Comparison of ENCODE assay signal across 16 cellular contexts in the genomic region with DNA sequence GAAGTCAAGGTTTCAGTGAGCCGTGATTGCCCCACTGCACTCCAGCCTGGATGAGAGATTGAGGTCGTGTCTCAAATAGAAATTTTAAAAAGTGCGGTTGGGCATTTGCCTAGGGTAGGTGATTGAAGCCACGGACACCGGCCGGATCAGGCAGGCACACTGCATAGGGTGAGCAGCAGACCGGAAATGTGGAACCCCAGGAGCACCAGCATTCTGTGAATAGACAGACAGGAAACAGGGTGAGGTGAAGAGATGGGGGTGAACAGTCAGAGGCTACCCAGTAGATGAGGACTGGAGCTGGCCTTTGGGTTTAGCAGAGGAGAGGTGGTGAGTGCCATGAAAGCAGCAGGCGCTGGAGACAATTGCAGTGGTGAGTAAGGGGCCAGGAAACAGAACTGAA. TPM values are rescaled to one million over a fixed set of nuclear protein-coding genes. Genes with fewer than 3 reads are reported as not detected.
DNase-seq lines count a peak whose midpoint lies in the region; ATAC-seq and TF ChIP-seq lines count a peak whose summit lies in the region.
"Had no signal": no experiment of that assay in that cellular context is flagged by ENCODE, and none has a peak within 500 bp of the region (broad histone marks: within the 10 kb centered on the region; RNA-seq: fewer than 3 reads in every experiment).

No MANE protein-coding gene starts in this region.

- no peak overlapping the region for H3K4me3 ChIP-seq in GM23338
- H3K4me3 ChIP-seq in OCI-LY3 (ENCODE audit: low read length): no peak overlapping the region
- no peak overlapping the region for H3K4me3 ChIP-seq in neutrophil (ENCODE audit: low read depth in 1 of 2, low read length in 1 of 2)
- H3K4me3 ChIP-seq: GM23248, skin epidermis had no signal

- H3K4me1 ChIP-seq in GM23338 (ENCODE audit: insufficient read depth) (peaks cover 40% of the 10 kb centered on the region), OCI-LY3 (ENCODE audit: low read length) (peaks cover 15% of the 10 kb centered on the region), neutrophil (ENCODE audit: control insufficient read depth in 1 of 2, insufficient read depth in 1 of 2, low read depth in 1 of 2, low read length in 1 of 2) (peaks cover 57% of the 10 kb centered on the region in 2 experiments)

- TF ChIP-seq CTCF in GM23338 (conservative IDR thresholded peaks at IDR 0.05; ENCODE audit: low read depth in 2 of 2) (no peak), OCI-LY3 (IDR thresholded peaks at IDR 0.05; ENCODE audit: low read depth, low read length) (no peak), neutrophil (IDR thresholded peaks at IDR 0.05) (no peak), HFFc6 (IDR thresholded peaks at IDR 0.05) (no peak)

- H3K79me2 ChIP-seq in GM23338 (replicated peaks; ENCODE audit: insufficient read depth): peaks cover 79% of the 10 kb centered on the region
- H3K79me2 ChIP-seq in OCI-LY3 (ENCODE audit: low read length): peaks cover 41% of the 10 kb centered on the region

- H3K4me2 ChIP-seq in GM23338 (peak overlapping the region; percentile 59), OCI-LY3 (ENCODE audit: low read length) (peak overlapping the region; percentile 39; the same call in 1 of the 2 replicates)

- H3K36me3 ChIP-seq in GM23338 (ENCODE audit: insufficient read depth) (peaks cover 7% of the 10 kb centered on the region; the same call in 1 of the 2 replicates), OCI-LY3 (replicated peaks; ENCODE audit: low read depth, low read length) (peaks cover 15% of the 10 kb centered on the region), neutrophil (peaks cover 23% of the 10 kb centered on the region)

- peaks cover 13% of the 10 kb centered on the region for H4K20me1 ChIP-seq in GM23338 (replicated peaks; ENCODE audit: insufficient read depth)
- H4K20me1 ChIP-seq in OCI-LY3 (ENCODE audit: insufficient read depth, low read length): peaks cover 57% of the 10 kb centered on the region

- no peak for ATAC-seq in GM23338
- ATAC-seq: left lobe of liver had no signal

- H2AFZ ChIP-seq in GM23338 (no peak overlapping the region), OCI-LY3 (ENCODE audit: low read depth, low read length) (no peak overlapping the region)
- H2AFZ ChIP-seq: GM23248 had no signal

- H3K27ac ChIP-seq in GM23338 (ENCODE audit: low read depth): peak overlapping the region; percentile 47; the same call in 1 of the 2 replicates
- H3K27ac ChIP-seq in OCI-LY3 (ENCODE audit: low read length): no peak overlapping the region
- H3K27ac ChIP-seq in neutrophil: peak overlapping the region; percentile 83
- H3K27ac ChIP-seq: GM23248 had no signal

- DNase-seq in GM23338 (ENCODE audit: low spot score): no peak
- DNase-seq in dermis blood vessel endothelial cell: peak; percentile 41
- DNase-seq in HFFc6: no peak
- DNase-seq in middle frontal gyrus (ENCODE audit: extremely low spot score, low spot score): no peak
- DNase-seq in inferior parietal cortex (ENCODE audit: extremely low spot score): no peak
- DNase-seq: activated CD4-positive, CD25-positive, alpha-beta regulatory T cell treated with anti-CD3 and anti-CD28 coated beads, Interleukin-2, amount 50 U/mL, for 72 hours; activated naive CD4-positive, alpha-beta T cell treated with anti-CD3 and anti-CD28 coated beads, Interleukin-2, amount 10 ng/mL, durations not matched to agents 7 days and 5 days; foreskin melanocyte; GM23248; NCI-H1417 treated with DMSO at 0.1 percent for 48 hours; stimulated activated CD4-positive, alpha-beta T cell treated with anti-CD3 and anti-CD28 coated beads, Interleukin-4, amount 100 ng/mL, for 24 hours had no signal

- no peaks in the 10 kb centered on the region for H3K9me2 ChIP-seq in GM23338 (ENCODE audit: insufficient read depth)

- H3F3A ChIP-seq in GM23338 (replicated peaks; ENCODE audit: low read depth): peaks cover 7% of the 10 kb centered on the region

- H3K9me3 Mint-ChIP-seq in GM23338 (no peaks in the 10 kb centered on the region), HFFc6 (no peaks in the 10 kb centered on the region)
- H3K9me3 Mint-ChIP-seq: activated naive CD4-positive, alpha-beta T cell treated with anti-CD3 and anti-CD28 coated beads, Interleukin-2, amount 10 ng/mL, durations not matched to agents 7 days and 5 days had no signal

- H3K27me3 ChIP-seq in GM23338 (ENCODE audit: insufficient read depth) (no peaks in the 10 kb centered on the region), OCI-LY3 (ENCODE audit: low read depth, low read length) (no peaks in the 10 kb centered on the region), neutrophil (no peaks in the 10 kb centered on the region)

- H3K9me3 ChIP-seq in OCI-LY3 (ENCODE audit: insufficient read depth, low read length) (no peaks in the 10 kb centered on the region), neutrophil (no peaks in the 10 kb centered on the region)

- H3K4me3 Mint-ChIP-seq in GM23338 (no peak overlapping the region), HFFc6 (no peak overlapping the region)
- H3K4me3 Mint-ChIP-seq: activated naive CD4-positive, alpha-beta T cell treated with anti-CD3 and anti-CD28 coated beads, Interleukin-2, amount 10 ng/mL, durations not matched to agents 7 days and 5 days had no signal

- H3K27me3 Mint-ChIP-seq in GM23338 (ENCODE audit: insufficient read depth, low read depth, poor library complexity) (peaks cover 8% of the 10 kb centered on the region), HFFc6 (ENCODE audit: insufficient read depth) (no peaks in the 10 kb centered on the region; the same call in 1 of the 2 replicates)
- H3K27me3 Mint-ChIP-seq: activated naive CD4-positive, alpha-beta T cell treated with anti-CD3 and anti-CD28 coated beads, Interleukin-2, amount 10 ng/mL, durations not matched to agents 7 days and 5 days; progenitor cell of endocrine pancreas had no signal

- peak overlapping the region; percentile 64 for H3K27ac Mint-ChIP-seq in GM23338
- H3K27ac Mint-ChIP-seq in HFFc6: no peak overlapping the region; the same call in 1 of the 2 replicates

- H3K36me3 Mint-ChIP-seq in GM23338 (ENCODE audit: low read depth) (peaks cover 35% of the 10 kb centered on the region), HFFc6 (ENCODE audit: low read depth) (peaks cover 9% of the 10 kb centered on the region)

- H3K9ac ChIP-seq in OCI-LY3 (ENCODE audit: low read length): no peak overlapping the region
- H3K9ac ChIP-seq: GM23248 had no signal

- peaks cover 40% of the 10 kb centered on the region for H3K4me1 Mint-ChIP-seq in GM23338
- H3K4me1 Mint-ChIP-seq in HFFc6 (ENCODE audit: low read depth): peaks cover 6% of the 10 kb centered on the region

TF ChIP-seq in GM23338, 12 proteins besides CTCF, POLR2A, EP300 and RAD21 (continues in another document):
- no peak for TF ChIP-seq ZNF114 (CRISPR knock-in tag; IDR thresholded peaks at IDR 0.05)

RNA-seq across cellular contexts. Expression of gene PPFIA1, which starts 43.5 kb away (rescaled TPM):
- 62.0 and 66.6 TPM in 2 replicates for total RNA-seq in GM23338 (2014; rRNA removed; shearing (Covaris generic))
- polyA plus RNA-seq in GM23338 (2016; fragmentation: Nextera tagmentation; extraction: Ambion mirVana): 41.7 and 47.0 TPM in 2 replicates
- 33.5 and 39.9 TPM in 2 replicates for total RNA-seq in dermis blood vessel endothelial cell
- 10 to 100 TPM; 29.4 to 40.0 (median 32.7) TPM for total RNA-seq in HFFc6 (2021; fragmentation: NEBNext Ultra II Directional; extraction: Animal tissue kit (Norgen Biotek cat#: 25700))
